9 cellular contexts compared by ENCODE assay signal in the genomic region with DNA sequence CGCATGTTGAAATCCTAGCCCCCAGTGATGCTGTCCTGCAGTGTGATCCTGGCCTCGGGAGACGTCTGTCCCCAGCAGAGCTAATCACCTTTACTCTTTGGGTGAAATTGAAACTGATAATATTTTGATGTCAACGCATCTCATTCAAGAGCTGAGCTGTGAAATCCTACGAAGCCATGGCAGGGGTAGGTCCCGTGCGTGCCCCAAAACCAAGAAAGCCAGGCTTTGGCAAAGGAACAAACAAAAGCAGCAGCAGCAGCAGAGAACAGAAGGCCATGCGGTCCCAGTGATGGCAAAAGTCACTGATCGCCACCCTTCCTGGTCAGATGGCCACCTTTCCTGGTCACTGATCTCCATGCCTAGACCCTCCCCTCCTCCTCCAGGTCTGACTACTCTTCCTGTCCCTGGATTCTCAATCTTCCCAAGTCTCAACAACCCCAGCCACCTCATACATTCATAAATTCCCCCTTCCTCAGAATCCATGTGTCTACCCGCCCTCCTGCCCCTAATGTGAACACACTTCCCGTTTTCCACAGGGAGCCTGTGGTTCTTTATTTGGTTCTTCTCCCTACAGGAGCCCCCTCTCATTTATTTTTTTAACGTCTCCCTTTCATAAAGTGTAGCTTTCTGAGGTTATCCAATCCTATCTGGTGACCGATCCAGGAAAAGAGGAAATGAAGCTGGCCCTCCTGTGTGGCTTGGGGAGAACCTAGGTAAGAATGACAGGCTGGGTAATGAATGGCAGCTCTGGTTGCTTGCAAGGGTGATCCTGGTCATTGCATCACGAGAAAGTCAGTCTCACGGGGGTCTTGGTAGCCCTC.
"Had no signal": no experiment of that assay in that cellular context is flagged by ENCODE, and none has a peak within 500 bp of the region (broad histone marks: within the 10 kb centered on the region; RNA-seq: fewer than 3 reads in every experiment).

No MANE protein-coding gene starts in this region.

- ATAC-seq: activated CD4-positive, alpha-beta T cell treated with anti-CD3 and anti-CD28 coated beads for 36 hours; activated T-cell treated with anti-CD3 and anti-CD28 coated beads, Interleukin-2, amount 50 U/mL, for 72 hours; gastrocnemius medialis had no signal

- H3K4me3 Mint-ChIP-seq: activated CD4-positive, alpha-beta memory T cell treated with anti-CD3 and anti-CD28 coated beads, Interleukin-2, amount 10 ng/mL, durations not matched to agents 7 days and 5 days; activated CD4-positive, alpha-beta T cell treated with anti-CD3 and anti-CD28 coated beads for 36 hours had no signal

- DNase-seq: activated CD4-positive, alpha-beta memory T cell treated with anti-CD3 and anti-CD28 coated beads, Interleukin-2, amount 10 ng/mL, durations not matched to agents 7 days and 5 days; activated CD4-positive, alpha-beta T cell treated with anti-CD3 and anti-CD28 coated beads for 36 hours; activated naive CD4-positive, alpha-beta T cell; activated T-cell treated with anti-CD3 and anti-CD28 coated beads, Interleukin-2, amount 50 U/mL, for 72 hours; central memory CD4-positive, alpha-beta T cell; effector CD4-positive, alpha-beta T cell; gastrocnemius medialis; midbrain; small intestine had no signal

- H3K27me3 Mint-ChIP-seq: activated CD4-positive, alpha-beta memory T cell treated with anti-CD3 and anti-CD28 coated beads, Interleukin-2, amount 10 ng/mL, durations not matched to agents 7 days and 5 days; activated CD4-positive, alpha-beta T cell treated with anti-CD3 and anti-CD28 coated beads for 36 hours had no signal

- H3K9me3 Mint-ChIP-seq: activated CD4-positive, alpha-beta memory T cell treated with anti-CD3 and anti-CD28 coated beads, Interleukin-2, amount 10 ng/mL, durations not matched to agents 7 days and 5 days had no signal

- H3K27ac Mint-ChIP-seq: activated CD4-positive, alpha-beta memory T cell treated with anti-CD3 and anti-CD28 coated beads, Interleukin-2, amount 10 ng/mL, durations not matched to agents 7 days and 5 days; activated CD4-positive, alpha-beta T cell treated with anti-CD3 and anti-CD28 coated beads for 36 hours; activated T-cell treated with anti-CD3 and anti-CD28 coated beads, Interleukin-2, amount 50 U/mL, for 72 hours had no signal
